20 cellular contexts compared by ENCODE assay signal in genomic region chr13:20882206-20882605, GRCh38. TPM values are rescaled to one million over a fixed set of nuclear protein-coding genes. Genes with fewer than 3 reads are reported as not detected.
DNase-seq lines count a peak whose midpoint lies in the region; ATAC-seq and TF ChIP-seq lines count a peak whose summit lies in the region.
"Had no signal": no experiment of that assay in that cellular context is flagged by ENCODE, and none has a peak within 500 bp of the region (broad histone marks: within the 10 kb centered on the region; RNA-seq: fewer than 3 reads in every experiment).

No MANE protein-coding gene starts in this region.

- H3K27ac ChIP-seq in OCI-LY7 (ENCODE audit: low read depth, low read length, poor library complexity, severe bottlenecking), result no peak overlapping the region
- H3K27ac ChIP-seq: foreskin keratinocyte, HL-60 had no signal

- H3K4me1 Mint-ChIP-seq in central memory CD8-positive, alpha-beta T cell, result peaks cover 47% of the 10 kb centered on the region

- H3K27me3 Mint-ChIP-seq in central memory CD8-positive, alpha-beta T cell, result no peaks in the 10 kb centered on the region
- H3K27me3 Mint-ChIP-seq: activated CD4-positive, alpha-beta T cell treated with anti-CD3 and anti-CD28 coated beads, Interleukin-2, amount 10 ng/mL, durations not matched to agents 7 days and 5 days; dendritic cell treated with granulocyte-macrophage colony-stimulating factor and Interleukin-4, amounts not matched to agents 40 ng/mL and 50 ng/mL, for 4 days; stimulated activated naive CD8-positive, alpha-beta T cell treated with anti-CD3 and anti-CD28 coated beads, Interleukin-15, Interleukin-2, amounts not matched to agents 100 ng/mL and 50 ng/mL, for 24 hours had no signal

- peaks cover 6% of the 10 kb centered on the region; the same call in 1 of the 2 replicates for H4K20me1 ChIP-seq in OCI-LY7 (ENCODE audit: insufficient read depth, low read length)

- DNase-seq in EH (ENCODE audit: low read depth) (peak; percentile 42), LHCN-M2 (ENCODE audit: low read depth) (peak; percentile 81), kidney tubule cell (ENCODE audit: low spot score) (peak; percentile 52), OCI-LY7 (ENCODE audit: low spot score) (no peak), inferior parietal cortex (ENCODE audit: extremely low spot score) (no peak)
- DNase-seq in central memory CD8-positive, alpha-beta T cell (ENCODE audit: low spot score in 2 of 2), result no peak
- no peak for DNase-seq in stimulated activated CD4-positive, alpha-beta T cell treated with anti-CD3 and anti-CD28 coated beads, Interleukin-15, amount 100 ng/mL, for 24 hours
- DNase-seq: activated CD4-positive, alpha-beta T cell treated with anti-CD3 and anti-CD28 coated beads, Interleukin-2, amount 10 ng/mL, durations not matched to agents 7 days and 5 days; activated T-cell treated with anti-CD3 and anti-CD28 coated beads, Interleukin-2, amount 50 U/mL, for 72 hours; amygdala; BE2C; left cardiac atrium; MM.1S; NCI-H2227 treated with DMSO at 0.1 percent for 48 hours; T-helper 2 cell had no signal

- H2AFZ ChIP-seq in OCI-LY7 (ENCODE audit: low read length), result no peak overlapping the region

- H3K36me3 Mint-ChIP-seq in central memory CD8-positive, alpha-beta T cell (ENCODE audit: insufficient read depth), result peaks cover 5% of the 10 kb centered on the region

- peak overlapping the region; percentile 6 for H3K27ac Mint-ChIP-seq in central memory CD8-positive, alpha-beta T cell (ENCODE audit: low read depth)
- H3K27ac Mint-ChIP-seq: activated CD4-positive, alpha-beta T cell treated with anti-CD3 and anti-CD28 coated beads, Interleukin-2, amount 10 ng/mL, durations not matched to agents 7 days and 5 days; activated T-cell treated with anti-CD3 and anti-CD28 coated beads, Interleukin-2, amount 50 U/mL, for 72 hours; dendritic cell treated with granulocyte-macrophage colony-stimulating factor and Interleukin-4, amounts not matched to agents 40 ng/mL and 50 ng/mL, for 4 days; stimulated activated naive CD8-positive, alpha-beta T cell treated with anti-CD3 and anti-CD28 coated beads, Interleukin-15, Interleukin-2, amounts not matched to agents 100 ng/mL and 50 ng/mL, for 24 hours had no signal

- H3K36me3 ChIP-seq in OCI-LY7 (ENCODE audit: insufficient read depth, low read length), result peaks cover 83% of the 10 kb centered on the region

- no peak overlapping the region for H3K4me2 ChIP-seq in OCI-LY7 (ENCODE audit: low read length)

- no TSS peak for BruUV-seq in OCI-LY7 (replicated peaks; lab: Mats Ljungman, UMichigan)

- POLR2A ChIA-PET in OCI-LY7 (lab: Charles Lee), result no interaction called here

- no peak overlapping the region for H3K4me3 ChIP-seq in OCI-LY7 (ENCODE audit: low read depth, low read length, poor library complexity, severe bottlenecking)

- CTCF ChIA-PET in OCI-LY7 (lab: Charles Lee; ENCODE audit: unreplicated experiment), result no interaction called here

- H3K9me3 ChIP-seq in OCI-LY7 (ENCODE audit: low read length), result peaks cover 4% of the 10 kb centered on the region; the same call in 1 of the 2 replicates

- no peak for TF ChIP-seq CTCF in OCI-LY7 (conservative IDR thresholded peaks at IDR 0.05; ENCODE audit: low read length)

- H3K9me3 Mint-ChIP-seq in central memory CD8-positive, alpha-beta T cell, result peaks cover 2% of the 10 kb centered on the region

- peaks cover 99% of the 10 kb centered on the region for H3K79me2 ChIP-seq in OCI-LY7 (ENCODE audit: insufficient read depth, low read depth, low read length)

- H3K4me3 Mint-ChIP-seq in central memory CD8-positive, alpha-beta T cell, result no peak overlapping the region
- H3K4me3 Mint-ChIP-seq: activated CD4-positive, alpha-beta T cell treated with anti-CD3 and anti-CD28 coated beads, Interleukin-2, amount 10 ng/mL, durations not matched to agents 7 days and 5 days; activated T-cell treated with anti-CD3 and anti-CD28 coated beads, Interleukin-2, amount 50 U/mL, for 72 hours; dendritic cell treated with granulocyte-macrophage colony-stimulating factor and Interleukin-4, amounts not matched to agents 40 ng/mL and 50 ng/mL, for 4 days; stimulated activated naive CD8-positive, alpha-beta T cell treated with anti-CD3 and anti-CD28 coated beads, Interleukin-15, Interleukin-2, amounts not matched to agents 100 ng/mL and 50 ng/mL, for 24 hours had no signal

- no peak for ATAC-seq in central memory CD8-positive, alpha-beta T cell (replicated peaks; ENCODE audit: extremely low read depth, poor library complexity, severe bottlenecking)
- no peak for ATAC-seq in GM21447 (IDR thresholded peaks at IDR 0.05; ENCODE audit: unreplicated experiment)
- ATAC-seq: activated T-cell treated with anti-CD3 and anti-CD28 coated beads, Interleukin-2, amount 50 U/mL, for 72 hours had no signal

- intact Hi-C loops in OCI-LY7 (cut with micrococcal nuclease; ENCODE audit: unreplicated experiment), result no loop called here

- H3K4me1 ChIP-seq in OCI-LY7 (ENCODE audit: insufficient read depth, low read length, poor library complexity, severe bottlenecking), result no peaks in the 10 kb centered on the region
- H3K4me1 ChIP-seq: BE2C had no signal

- no peaks in the 10 kb centered on the region for H3K9me2 ChIP-seq in OCI-LY7 (ENCODE audit: insufficient read depth, low read length)

RNA-seq across cellular contexts. Expression of gene XPO4, which starts 20.3 kb away (rescaled TPM):
- total RNA-seq in LHCN-M2 (2014; rRNA removed) (25.6 and 26.0 TPM in 2 replicates), OCI-LY7 (2022) (23.4 and 26.9 TPM in 2 replicates)
- 3.3 TPM for polyA plus RNA-seq in LHCN-M2 (2012)
- total RNA-seq in OCI-LY7 (2014; rRNA removed; shearing (Covaris generic)), result 20.6 and 22.9 TPM in 2 replicates

Comparison
In these comparisons a context has a peak if more than half of its experiments do, and no peak if none do; other contexts are left out.
1. DNase-seq: peak in EH (single experiment), LHCN-M2 (single experiment) and kidney tubule cell (single experiment); none in central memory CD8-positive, alpha-beta T cell (0 of 2), OCI-LY7 (single experiment), stimulated activated CD4-positive, alpha-beta T cell treated with anti-CD3 and anti-CD28 coated beads, Interleukin-15, amount 100 ng/mL, for 24 hours (single experiment) and inferior parietal cortex (single experiment).